8 cellular contexts compared by ENCODE assay signal in genomic region chr10:124697837-124698559, GRCh38. TPM values are rescaled to one million over a fixed set of nuclear protein-coding genes. Genes with fewer than 3 reads are reported as not detected.
A peak's percentile ranks its signal among the peaks of the same experiment; 100 is the strongest.
DNase-seq lines count a peak whose midpoint lies in the region; ATAC-seq and TF ChIP-seq lines count a peak whose summit lies in the region.

No MANE protein-coding gene starts in this region.

- no peak overlapping the region for H3K4me3 ChIP-seq in Panc1 (ENCODE audit: low read depth in 2 of 2, low read length in 2 of 2)

- no peaks in the 10 kb centered on the region for H3K27me3 ChIP-seq in Panc1 (ENCODE audit: control insufficient read depth, insufficient read depth, low read length)

- H3K36me3 Mint-ChIP-seq in chondrocyte (ENCODE audit: low read depth) = peaks cover 17% of the 10 kb centered on the region
- peaks cover 90% of the 10 kb centered on the region for H3K36me3 Mint-ChIP-seq in stimulated activated effector memory CD8-positive, alpha-beta T cell treated with anti-CD3 and anti-CD28 coated beads, Interleukin-12 subunit alpha, Interleukin-12 subunit beta, amount 100 ng/mL, for 72 hours

- peaks cover 23% of the 10 kb centered on the region for H3K4me1 Mint-ChIP-seq in chondrocyte (ENCODE audit: low read depth)
- peaks cover 96% of the 10 kb centered on the region for H3K4me1 Mint-ChIP-seq in stimulated activated effector memory CD8-positive, alpha-beta T cell treated with anti-CD3 and anti-CD28 coated beads, Interleukin-12 subunit alpha, Interleukin-12 subunit beta, amount 100 ng/mL, for 72 hours

- no peaks in the 10 kb centered on the region for H3K9me3 Mint-ChIP-seq in chondrocyte (ENCODE audit: low read depth)
- no peaks in the 10 kb centered on the region for H3K9me3 Mint-ChIP-seq in stimulated activated effector memory CD8-positive, alpha-beta T cell treated with anti-CD3 and anti-CD28 coated beads, Interleukin-12 subunit alpha, Interleukin-12 subunit beta, amount 100 ng/mL, for 72 hours

- intact Hi-C loops in Panc1 (cut with micrococcal nuclease; ENCODE audit: unreplicated experiment) = no loop called here

- ATAC-seq in Panc1 = peak; percentile 49; the same call in 1 of the 2 replicates
- peak; percentile 63 for ATAC-seq in stimulated activated effector memory CD8-positive, alpha-beta T cell treated with anti-CD3 and anti-CD28 coated beads, Interleukin-12 subunit alpha, Interleukin-12 subunit beta, amount 100 ng/mL, for 72 hours

- no peak overlapping the region for H3K4me3 Mint-ChIP-seq in chondrocyte (ENCODE audit: unreplicated experiment)
- peak overlapping the region; percentile 72 for H3K4me3 Mint-ChIP-seq in stimulated activated effector memory CD8-positive, alpha-beta T cell treated with anti-CD3 and anti-CD28 coated beads, Interleukin-12 subunit alpha, Interleukin-12 subunit beta, amount 100 ng/mL, for 72 hours

- CTCF ChIA-PET in Panc1 (lab: Charles Lee) = no interaction called here

- peaks cover 3% of the 10 kb centered on the region; the same call in 1 of the 2 replicates for H3K4me1 ChIP-seq in Panc1 (ENCODE audit: control insufficient read depth, insufficient read depth, low read length)

- no peaks in the 10 kb centered on the region for H3K9me3 ChIP-seq in Panc1 (ENCODE audit: control insufficient read depth, insufficient read depth, low read depth, low read length)

- no peak overlapping the region for H3K27ac Mint-ChIP-seq in chondrocyte (ENCODE audit: unreplicated experiment)
- H3K27ac Mint-ChIP-seq in stimulated activated effector memory CD8-positive, alpha-beta T cell treated with anti-CD3 and anti-CD28 coated beads, Interleukin-12 subunit alpha, Interleukin-12 subunit beta, amount 100 ng/mL, for 72 hours = peak overlapping the region; percentile 99

- POLR2A ChIA-PET in Panc1 (lab: Charles Lee) = no interaction called here

- in situ Hi-C loops in Panc1 (cut with HindIII; ENCODE audit: low pct_unique_long_range_greater_than_20kb, low sequenced_read_pairs) = no loop called here

- no peaks in the 10 kb centered on the region; the same call in 1 of the 2 replicates for H3K36me3 ChIP-seq in Panc1 (ENCODE audit: control insufficient read depth, insufficient read depth, low read length)

- TF ChIP-seq CTCF in Panc1 (IDR thresholded peaks at IDR 0.05) = no peak
- TF ChIP-seq CTCF in chondrocyte (IDR thresholded peaks at IDR 0.05) = no peak

- no peaks in the 10 kb centered on the region for H3K27me3 Mint-ChIP-seq in chondrocyte (ENCODE audit: low read depth)

- no TSS peak for BruUV-seq in Panc1 (replicated peaks; lab: Mats Ljungman, UMichigan)

- no peak overlapping the region for H3K27ac ChIP-seq in Panc1 (ENCODE audit: low read length)

- DNase-seq in NCI-H1417 (lab: John Stamatoyannopoulos, UW) (peak in 2 of 3 experiments; percentile 57 to 64), NCI-H1417 treated with DMSO at 0.1 percent for 48 hours (lab: John Stamatoyannopoulos, UW) (no peak), Panc1 (ENCODE audit: low read depth, low spot score) (no peak), chondrocyte (ENCODE audit: low spot score) (peak; percentile 80), midbrain (lab: John Stamatoyannopoulos, UW) (no peak), pons (ENCODE audit: low spot score) (no peak), SIG-M5 (lab: John Stamatoyannopoulos, UW) (no peak)
- DNase-seq in stimulated activated effector memory CD8-positive, alpha-beta T cell treated with anti-CD3 and anti-CD28 coated beads, Interleukin-12 subunit alpha, Interleukin-12 subunit beta, amount 100 ng/mL, for 72 hours (ENCODE audit: low spot score in 2 of 2) = no peak

RNA-seq across cellular contexts. Expression of gene FAM53B, which starts 46.2 kb away (rescaled TPM):
- total RNA-seq in Panc1 (2021; ENCODE audit: unreplicated experiment) (42.5 TPM), chondrocyte (16.1 to 18.2 TPM (median 17.6 TPM) in 3 replicates)
- 31.8 TPM for polyA plus RNA-seq in Panc1 (2012; ENCODE audit: insufficient read length)

Comparison
In these comparisons a context has a peak if more than half of its experiments do, and no peak if none do; other contexts are left out.
1. DNase-seq: peak in NCI-H1417 (2 of 3) and chondrocyte (single experiment); none in NCI-H1417 treated with DMSO at 0.1 percent for 48 hours (single experiment), Panc1 (single experiment), stimulated activated effector memory CD8-positive, alpha-beta T cell treated with anti-CD3 and anti-CD28 coated beads, Interleukin-12 subunit alpha, Interleukin-12 subunit beta, amount 100 ng/mL, for 72 hours (0 of 2), midbrain (single experiment), pons (single experiment) and SIG-M5 (single experiment).